Comparison of ENCODE assay signal across 8 cellular contexts in genomic region chr3:193572426-193572908, GRCh38. TPM values are rescaled to one million over a fixed set of nuclear protein-coding genes. Genes with fewer than 3 reads are reported as not detected.
DNase-seq lines count a peak whose midpoint lies in the region; ATAC-seq and TF ChIP-seq lines count a peak whose summit lies in the region.

No MANE protein-coding gene starts in this region.

- no peak overlapping the region for H3K4me3 Mint-ChIP-seq in T-cell

- H3K9me3 Mint-ChIP-seq in T-cell, result no peaks in the 10 kb centered on the region

- POLR2A ChIA-PET in T-cell (lab: Charles Lee), result interaction anchor here in 1 of 2 donors (0.6 kb wide), 1 partner anchor 390 kb away, joined by 3 read pairs; no protein-coding TSS in a partner anchor

- H3K4me1 Mint-ChIP-seq in T-cell, result peaks cover 0 to 4% (median 0%) of the 10 kb centered on the region in 3 donors

- peaks cover 2% of the 10 kb centered on the region; the same call in 1 of the 2 replicates for H3K4me1 ChIP-seq in iPS DF 6.9 (ENCODE audit: control insufficient read depth, insufficient read depth, low read length)

- no peaks in the 10 kb centered on the region for H3K27me3 Mint-ChIP-seq in T-cell

- ATAC-seq in HG02970 (IDR thresholded peaks at IDR 0.05; ENCODE audit: low FRiP score, unreplicated experiment), result peak; percentile 80
- ATAC-seq in T-cell (replicated peaks in 1 of 4), result peak; percentile 40 to 58 (median 50)

- no CpG with 5 or more reads among the region's 10 CpGs for WGBS in iPS DF 6.9 (ENCODE audit: insufficient coverage, insufficient read length)

- no peaks in the 10 kb centered on the region for H3K36me3 Mint-ChIP-seq in T-cell

- CTCF ChIA-PET in T-cell (lab: Charles Lee), result interaction anchor here (0.6 to 1.4 kb wide), 6 partner anchors 11 to 1009 kb away, joined by 3 to 5 read pairs (median 4); no protein-coding TSS in a partner anchor

- H3K27ac ChIP-seq in iPS DF 6.9 (ENCODE audit: low read length), result no peak overlapping the region

- no peaks in the 10 kb centered on the region for H3K9me3 ChIP-seq in iPS DF 6.9 (ENCODE audit: control insufficient read depth, insufficient read depth, low read length)

- TF ChIP-seq CTCF in GM13977 (IDR thresholded peaks at IDR 0.05; ENCODE audit: extremely low read depth, insufficient read depth, missing control alignments) (peak; percentile 82), astrocyte of the spinal cord (IDR thresholded peaks at IDR 0.05; ENCODE audit: low read depth, low read length) (peak; percentile 81)

- H3K4me3 ChIP-seq in astrocyte of the spinal cord (ENCODE audit: low read depth, low read length) (no peak overlapping the region), iPS DF 6.9 (ENCODE audit: low read length) (no peak overlapping the region)

- H3K36me3 ChIP-seq in iPS DF 6.9 (ENCODE audit: control insufficient read depth, insufficient read depth, low read length), result no peaks in the 10 kb centered on the region

- H3K27me3 ChIP-seq in iPS DF 6.9 (ENCODE audit: control insufficient read depth, insufficient read depth, low read length), result no peaks in the 10 kb centered on the region

- in situ Hi-C loops in GM13977 (cut with MboI; ENCODE audit: low pct_unique_long_range_greater_than_20kb, low sequenced_read_pairs, unreplicated experiment) (loop anchor here (10.0 to 25.0 kb wide), 5 partner anchors 108 to 1010 kb away; no protein-coding TSS in a partner anchor), astrocyte of the spinal cord (cut with HindIII; ENCODE audit: low sequenced_read_pairs) (no loop called here)

- no peak overlapping the region for H3K27ac Mint-ChIP-seq in T-cell

- DNase-seq in A172 (ENCODE audit: low spot score) (peak; percentile 83), GM13977 (ENCODE audit: low spot score) (peak; percentile 64), NCI-H187 (lab: John Stamatoyannopoulos, UW) (peak; percentile 2 to 33), T-cell (peak in 27 of 34 experiments; percentile 6 to 44 (median 25)), astrocyte of the spinal cord (ENCODE audit: low read depth, low spot score) (peak; percentile 66), iPS DF 6.9 (ENCODE audit: low read depth, low spot score) (peak; percentile 41)
- peak; percentile 57 for DNase-seq in stimulated activated CD4-positive, alpha-beta T cell treated with anti-CD3 and anti-CD28 coated beads, Interleukin-15, amount 100 ng/mL, for 24 hours

RNA-seq across cellular contexts. Expression of gene ATP13A4, which starts 17.8 kb away (rescaled TPM):
- not detected in 2 replicates for total RNA-seq in A172 (2014; rRNA removed; shearing (Covaris generic))
- total RNA-seq in T-cell, result 1 to 10 TPM; 1.7 to 3.5 (median 2.0) TPM

RNA-seq across cellular contexts. Expression of gene OPA1, which starts 20.5 kb away (rescaled TPM):
- total RNA-seq in A172 (2014; rRNA removed; shearing (Covaris generic)), result 117 and 159 TPM in 2 replicates
- 10 to 100 TPM; 40.5 to 56.1 (median 41.9) TPM for total RNA-seq in T-cell

Comparison
In these comparisons a context has a peak if more than half of its experiments do, and no peak if none do; other contexts are left out.
1. DNase-seq: peak in every context shown above with its lines; median percentile 83 in A172; 66 in astrocyte of the spinal cord; 64 in GM13977; 57 in stimulated activated CD4-positive, alpha-beta T cell treated with anti-CD3 and anti-CD28 coated beads, Interleukin-15, amount 100 ng/mL, for 24 hours; 41 in iPS DF 6.9; 25 in T-cell; 18 in NCI-H187.